17 cellular contexts compared by ENCODE assay signal in the genomic region with DNA sequence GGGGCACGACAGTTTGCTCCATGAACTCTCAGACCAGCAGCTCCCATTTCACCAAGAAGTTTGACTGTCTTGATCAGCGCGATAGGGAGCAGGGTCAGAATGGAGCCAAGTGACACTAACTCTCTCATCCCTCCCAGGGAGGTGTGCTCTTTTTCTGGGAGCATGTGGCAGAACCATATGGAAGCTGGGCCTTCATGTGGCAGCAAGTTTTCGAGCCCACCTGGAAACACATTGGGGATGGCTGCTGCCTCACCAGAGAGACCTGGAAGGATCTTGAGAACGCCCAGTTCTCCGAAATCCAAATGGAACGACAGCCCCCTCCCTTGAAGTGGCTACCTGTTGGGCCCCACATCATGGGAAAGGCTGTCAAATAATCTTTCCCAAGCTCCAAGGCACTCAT. TPM values are rescaled to one million over a fixed set of nuclear protein-coding genes. Genes with fewer than 3 reads are reported as not detected.
DNase-seq lines count a peak whose midpoint lies in the region; ATAC-seq and TF ChIP-seq lines count a peak whose summit lies in the region.
"Had no signal": no experiment of that assay in that cellular context is flagged by ENCODE, and none has a peak within 500 bp of the region (broad histone marks: within the 10 kb centered on the region; RNA-seq: fewer than 3 reads in every experiment).

No MANE protein-coding gene starts in this region.

- H3K27me3 ChIP-seq in skeletal muscle satellite cell (ENCODE audit: control insufficient read depth, insufficient read depth, low read length): no peaks in the 10 kb centered on the region
- H3K27me3 ChIP-seq: MG63, SJCRH30 had no signal

- no peak for ATAC-seq in naive B cell (ENCODE audit: low read depth in 2 of 2)

- peaks cover 33 to 57% (median 40%) of the 10 kb centered on the region in 3 donors for H3K4me1 Mint-ChIP-seq in naive B cell

- peak overlapping the region; percentile 91 for H3K4me2 ChIP-seq in skeletal muscle satellite cell (ENCODE audit: low read length)

- H3K36me3 ChIP-seq in HEK293 (ENCODE audit: control insufficient read depth in 2 of 2, insufficient read depth in 1 of 2, low read length in 2 of 2) (peaks cover 0 to 3% of the 10 kb centered on the region in 2 experiments; a peak in 1 of 3 replicates), skeletal muscle satellite cell (ENCODE audit: insufficient read depth, low read length) (peaks cover 20% of the 10 kb centered on the region)
- H3K36me3 ChIP-seq: SJCRH30 had no signal

- H3K4me3 ChIP-seq in HEK293 (ENCODE audit: low read depth, low read length): no peak overlapping the region
- H3K4me3 ChIP-seq in coronary artery: no peak overlapping the region
- H3K4me3 ChIP-seq in skeletal muscle satellite cell (ENCODE audit: low read length): peak overlapping the region; percentile 43
- H3K4me3 ChIP-seq: SJCRH30 had no signal

- H3K9me3 ChIP-seq in HEK293 (ENCODE audit: control insufficient read depth, insufficient read depth, low read depth, low read length) (no peaks in the 10 kb centered on the region), skeletal muscle satellite cell (replicated peaks; ENCODE audit: low read length) (no peaks in the 10 kb centered on the region)
- H3K9me3 ChIP-seq: MG63, SJCRH30 had no signal

- H3K9ac ChIP-seq in skeletal muscle satellite cell (ENCODE audit: low read depth, low read length): no peak overlapping the region

- H3K27me3 Mint-ChIP-seq in naive B cell: no peaks in the 10 kb centered on the region

- peak overlapping the region in 5 of 8 donors; percentile 5 to 67 (median 57) for H3K4me3 Mint-ChIP-seq in naive B cell

- DNase-seq in coronary artery (ENCODE audit: low spot score) (peak; percentile 55), naive B cell (no peak), NCI-H524 treated with DMSO at 0.1 percent for 48 hours (lab: John Stamatoyannopoulos, UW) (no peak)
- no peak for DNase-seq in effector CD8-positive, alpha-beta T cell (lab: John Stamatoyannopoulos, UW)
- DNase-seq in stimulated activated CD4-positive, alpha-beta T cell treated with anti-CD3 and anti-CD28 coated beads, Interleukin-12 subunit alpha, Interleukin-12 subunit beta, amount 100 ng/mL, for 4 hours: no peak
- DNase-seq: CD4-positive, CD25-positive, alpha-beta regulatory T cell; DMS79; Kasumi-1; MG63; NCI-H1417 treated with DMSO at 0.1 percent for 48 hours; NCI-H187; NCI-H446 treated with DMSO at 0.1 percent for 48 hours; SJCRH30 had no signal

- no peak overlapping the region for H3K27ac ChIP-seq in HEK293 (ENCODE audit: extremely low read depth, low read depth, low read length)
- H3K27ac ChIP-seq in coronary artery: no peak overlapping the region
- H3K27ac ChIP-seq: SJCRH30 had no signal

- TF ChIP-seq CTCF in HEK293 (tag by site-specific recombination; IDR thresholded peaks at IDR 0.05) (no peak), coronary artery (IDR thresholded peaks at IDR 0.05) (no peak)

- H3K9me3 Mint-ChIP-seq in naive B cell: no peaks in the 10 kb centered on the region

- peak overlapping the region in 1 of 6 donors; percentile 69 for H3K27ac Mint-ChIP-seq in naive B cell
- H3K27ac Mint-ChIP-seq: CD4-positive, CD25-positive, alpha-beta regulatory T cell had no signal

- H3K4me1 ChIP-seq in HEK293 (ENCODE audit: control insufficient read depth, insufficient read depth, low read length): no peaks in the 10 kb centered on the region
- H3K4me1 ChIP-seq in skeletal muscle satellite cell (ENCODE audit: control insufficient read depth, insufficient read depth, low read length): peaks cover 36% of the 10 kb centered on the region

- no peaks in the 10 kb centered on the region for H3K36me3 Mint-ChIP-seq in naive B cell
- H3K36me3 Mint-ChIP-seq: CD4-positive, CD25-positive, alpha-beta regulatory T cell had no signal

- CTCF ChIA-PET in HEK293 (lab: Yijun Ruan, JAX): interaction anchor here (0.6 to 1.8 kb wide), 5 partner anchors 10 to 28 kb away, joined by 3 to 7 read pairs (median 3); no protein-coding TSS in a partner anchor

- POLR2A ChIA-PET in HEK293 (lab: Yijun Ruan, JAX): no interaction called here

TF ChIP-seq in HEK293, 187 proteins besides CTCF, POLR2A, EP300 and RAD21:
- TF ChIP-seq, protein P1, sequence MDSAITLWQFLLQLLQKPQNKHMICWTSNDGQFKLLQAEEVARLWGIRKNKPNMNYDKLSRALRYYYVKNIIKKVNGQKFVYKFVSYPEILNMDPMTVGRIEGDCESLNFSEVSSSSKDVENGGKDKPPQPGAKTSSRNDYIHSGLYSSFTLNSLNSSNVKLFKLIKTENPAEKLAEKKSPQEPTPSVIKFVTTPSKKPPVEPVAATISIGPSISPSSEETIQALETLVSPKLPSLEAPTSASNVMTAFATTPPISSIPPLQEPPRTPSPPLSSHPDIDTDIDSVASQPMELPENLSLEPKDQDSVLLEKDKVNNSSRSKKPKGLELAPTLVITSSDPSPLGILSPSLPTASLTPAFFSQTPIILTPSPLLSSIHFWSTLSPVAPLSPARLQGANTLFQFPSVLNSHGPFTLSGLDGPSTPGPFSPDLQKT (IDR thresholded peaks at IDR 0.05; ENCODE audit: borderline replicate concordance, low read depth, low read length): no peak
- no peak for TF ChIP-seq OSR2 (tag by site-specific recombination; IDR thresholded peaks at IDR 0.05)
- no peak for TF ChIP-seq PRDM1 (tag by site-specific recombination; IDR thresholded peaks at IDR 0.05)
- TF ChIP-seq, protein P2, sequence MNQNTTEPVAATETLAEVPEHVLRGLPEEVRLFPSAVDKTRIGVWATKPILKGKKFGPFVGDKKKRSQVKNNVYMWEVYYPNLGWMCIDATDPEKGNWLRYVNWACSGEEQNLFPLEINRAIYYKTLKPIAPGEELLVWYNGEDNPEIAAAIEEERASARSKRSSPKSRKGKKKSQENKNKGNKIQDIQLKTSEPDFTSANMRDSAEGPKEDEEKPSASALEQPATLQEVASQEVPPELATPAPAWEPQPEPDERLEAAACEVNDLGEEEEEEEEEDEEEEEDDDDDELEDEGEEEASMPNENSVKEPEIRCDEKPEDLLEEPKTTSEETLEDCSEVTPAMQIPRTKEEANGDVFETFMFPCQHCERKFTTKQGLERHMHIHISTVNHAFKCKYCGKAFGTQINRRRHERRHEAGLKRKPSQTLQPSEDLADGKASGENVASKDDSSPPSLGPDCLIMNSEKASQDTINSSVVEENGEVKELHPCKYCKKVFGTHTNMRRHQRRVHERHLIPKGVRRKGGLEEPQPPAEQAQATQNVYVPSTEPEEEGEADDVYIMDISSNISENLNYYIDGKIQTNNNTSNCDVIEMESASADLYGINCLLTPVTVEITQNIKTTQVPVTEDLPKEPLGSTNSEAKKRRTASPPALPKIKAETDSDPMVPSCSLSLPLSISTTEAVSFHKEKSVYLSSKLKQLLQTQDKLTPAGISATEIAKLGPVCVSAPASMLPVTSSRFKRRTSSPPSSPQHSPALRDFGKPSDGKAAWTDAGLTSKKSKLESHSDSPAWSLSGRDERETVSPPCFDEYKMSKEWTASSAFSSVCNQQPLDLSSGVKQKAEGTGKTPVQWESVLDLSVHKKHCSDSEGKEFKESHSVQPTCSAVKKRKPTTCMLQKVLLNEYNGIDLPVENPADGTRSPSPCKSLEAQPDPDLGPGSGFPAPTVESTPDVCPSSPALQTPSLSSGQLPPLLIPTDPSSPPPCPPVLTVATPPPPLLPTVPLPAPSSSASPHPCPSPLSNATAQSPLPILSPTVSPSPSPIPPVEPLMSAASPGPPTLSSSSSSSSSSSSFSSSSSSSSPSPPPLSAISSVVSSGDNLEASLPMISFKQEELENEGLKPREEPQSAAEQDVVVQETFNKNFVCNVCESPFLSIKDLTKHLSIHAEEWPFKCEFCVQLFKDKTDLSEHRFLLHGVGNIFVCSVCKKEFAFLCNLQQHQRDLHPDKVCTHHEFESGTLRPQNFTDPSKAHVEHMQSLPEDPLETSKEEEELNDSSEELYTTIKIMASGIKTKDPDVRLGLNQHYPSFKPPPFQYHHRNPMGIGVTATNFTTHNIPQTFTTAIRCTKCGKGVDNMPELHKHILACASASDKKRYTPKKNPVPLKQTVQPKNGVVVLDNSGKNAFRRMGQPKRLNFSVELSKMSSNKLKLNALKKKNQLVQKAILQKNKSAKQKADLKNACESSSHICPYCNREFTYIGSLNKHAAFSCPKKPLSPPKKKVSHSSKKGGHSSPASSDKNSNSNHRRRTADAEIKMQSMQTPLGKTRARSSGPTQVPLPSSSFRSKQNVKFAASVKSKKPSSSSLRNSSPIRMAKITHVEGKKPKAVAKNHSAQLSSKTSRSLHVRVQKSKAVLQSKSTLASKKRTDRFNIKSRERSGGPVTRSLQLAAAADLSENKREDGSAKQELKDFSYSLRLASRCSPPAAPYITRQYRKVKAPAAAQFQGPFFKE (tag by site-specific recombination; IDR thresholded peaks at IDR 0.05; ENCODE audit: borderline replicate concordance): no peak
- 0 out of 2 replicates have a peak, but pooled peaks have one; percentile 26 for TF ChIP-seq SCRT2 (tag by site-specific recombination; IDR thresholded peaks at IDR 0.05)
- TF ChIP-seq, protein P3, sequence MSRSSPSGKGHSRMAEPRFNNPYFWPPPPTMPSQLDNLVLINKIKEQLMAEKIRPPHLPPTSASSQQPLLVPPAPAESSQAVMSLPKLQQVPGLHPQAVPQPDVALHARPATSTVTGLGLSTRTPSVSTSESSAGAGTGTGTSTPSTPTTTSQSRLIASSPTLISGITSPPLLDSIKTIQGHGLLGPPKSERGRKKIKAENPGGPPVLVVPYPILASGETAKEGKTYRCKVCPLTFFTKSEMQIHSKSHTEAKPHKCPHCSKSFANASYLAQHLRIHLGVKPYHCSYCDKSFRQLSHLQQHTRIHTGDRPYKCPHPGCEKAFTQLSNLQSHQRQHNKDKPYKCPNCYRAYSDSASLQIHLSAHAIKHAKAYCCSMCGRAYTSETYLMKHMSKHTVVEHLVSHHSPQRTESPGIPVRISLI (tag by site-specific recombination; IDR thresholded peaks at IDR 0.05): no peak

RNA-seq across cellular contexts. Expression of a gene that starts 24.0 kb away (rescaled TPM):
- under 1 TPM in 2 of 6 donors, not detected in 4; 0.14 to 0.36 TPM for polyA plus RNA-seq in naive B cell (ENCODE audit: low read depth in 6 of 6)
- 12.4 and 32.1 TPM in 2 replicates for total RNA-seq in skeletal muscle satellite cell (2012; rRNA removed)

RNA-seq across cellular contexts. Expression of a gene that starts 32.2 kb away (rescaled TPM):
- polyA plus RNA-seq in naive B cell (ENCODE audit: low read depth in 6 of 6): 100 to 1,000 TPM; 152 to 259 (median 180) TPM
- 36.0 and 65.9 TPM in 2 replicates for total RNA-seq in skeletal muscle satellite cell (2012; rRNA removed)

RNA-seq across cellular contexts. Expression of a gene that starts 36.5 kb away (rescaled TPM):
- 1 to 10 TPM in 3 of 6 donors, under 1 TPM in 2, not detected in 1; 0.61 to 3.1 (median 1.3) TPM for polyA plus RNA-seq in naive B cell (ENCODE audit: low read depth in 6 of 6)
- 51.0 and 63.1 TPM in 2 replicates for total RNA-seq in skeletal muscle satellite cell (2012; rRNA removed)

RNA-seq across cellular contexts. Expression of a gene that starts 45.1 kb away (rescaled TPM):
- 100 to 1,000 TPM; 115 to 150 (median 142) TPM for polyA plus RNA-seq in naive B cell (ENCODE audit: low read depth in 6 of 6)
- total RNA-seq in skeletal muscle satellite cell (2012; rRNA removed): 1,390 and 1,764 TPM in 2 replicates

RNA-seq across cellular contexts. Expression of a gene that starts 47.0 kb away (rescaled TPM):
- polyA plus RNA-seq in naive B cell (ENCODE audit: low read depth in 6 of 6): not detected
- not detected in 2 replicates for total RNA-seq in skeletal muscle satellite cell (2012; rRNA removed)
- total RNA-seq: CD4-positive, CD25-positive, alpha-beta regulatory T cell; H4; SJCRH30 had no signal
- polyA plus RNA-seq: BJ; CD4-positive, CD25-positive, alpha-beta regulatory T cell had no signal
